ENCODE assay signal across 13 cellular contexts in genomic region chr16:88504489-88505404, GRCh38. TPM values are rescaled to one million over a fixed set of nuclear protein-coding genes. Genes with fewer than 3 reads are reported as not detected.
DNase-seq lines count a peak whose midpoint lies in the region; ATAC-seq and TF ChIP-seq lines count a peak whose summit lies in the region.
"Had no signal": no experiment of that assay in that cellular context is flagged by ENCODE, and none has a peak within 500 bp of the region (broad histone marks: within the 10 kb centered on the region; RNA-seq: fewer than 3 reads in every experiment).

No MANE protein-coding gene starts in this region.

- no peaks in the 10 kb centered on the region for H3K27me3 ChIP-seq in BLaER1
- no peaks in the 10 kb centered on the region for H3K27me3 ChIP-seq in IMR-90 (ENCODE audit: control insufficient read depth, insufficient read depth, low read length)
- H3K27me3 ChIP-seq in OCI-LY3 (ENCODE audit: low read depth, low read length) = no peaks in the 10 kb centered on the region
- no peaks in the 10 kb centered on the region for H3K27me3 ChIP-seq in CD8-positive, alpha-beta memory T cell (ENCODE audit: insufficient read depth, low read length, poor library complexity, severe bottlenecking)

- in situ Hi-C loops in IMR-90 (cut with MboI; ENCODE audit: low sequenced_read_pairs) = no loop called here

- H3K36me3 ChIP-seq in BLaER1 = peaks cover 29% of the 10 kb centered on the region; the same call in 1 of the 2 replicates
- peaks cover 4% of the 10 kb centered on the region for H3K36me3 ChIP-seq in IMR-90 (ENCODE audit: control insufficient read depth, insufficient read depth, low read length)
- H3K36me3 ChIP-seq in OCI-LY3 (replicated peaks; ENCODE audit: low read depth, low read length) = no peaks in the 10 kb centered on the region
- H3K36me3 ChIP-seq in CD8-positive, alpha-beta memory T cell (ENCODE audit: insufficient read depth, low read length) = no peaks in the 10 kb centered on the region

- H3K4me3 ChIP-seq in BLaER1 = no peak overlapping the region
- no peak overlapping the region for H3K4me3 ChIP-seq in IMR-90 (ENCODE audit: insufficient read depth, low read depth, low read length)
- no peak overlapping the region for H3K4me3 ChIP-seq in OCI-LY3 (ENCODE audit: low read length)
- H3K4me3 ChIP-seq in CD8-positive, alpha-beta memory T cell (ENCODE audit: low read length) = no peak overlapping the region

- no peaks in the 10 kb centered on the region for H3K79me1 ChIP-seq in IMR-90 (ENCODE audit: low read depth in 1 of 2, low read length in 2 of 2)

- TF ChIP-seq CTCF in IMR-90 (conservative IDR thresholded peaks at IDR 0.05; ENCODE audit: low read depth, low read length) (no peak), OCI-LY3 (IDR thresholded peaks at IDR 0.05; ENCODE audit: low read depth, low read length) (no peak)

- H3K4ac ChIP-seq in IMR-90 (ENCODE audit: low read depth, low read length) = no peak overlapping the region

- DNase-seq in IMR-90 (no peak), left kidney (ENCODE audit: low read depth, low spot score) (peak; percentile 34), RKO (ENCODE audit: low spot score) (no peak), SW480 (ENCODE audit: low spot score) (no peak)
- DNase-seq in CD8-positive, alpha-beta memory T cell = no peak
- DNase-seq: AML-193 had no signal

- H3K36me3 Mint-ChIP-seq in CD8-positive, alpha-beta memory T cell = peaks cover 0 to 1% (median 0%) of the 10 kb centered on the region in 3 donors

- peak overlapping the region; percentile 75 for H3K4me2 ChIP-seq in BLaER1
- H3K4me2 ChIP-seq in IMR-90 (ENCODE audit: low read depth, low read length) = no peak overlapping the region
- peak overlapping the region; percentile 5; the same call in 1 of the 2 replicates for H3K4me2 ChIP-seq in OCI-LY3 (ENCODE audit: low read length)

- TF ChIP-seq POLR2A in IMR-90 (IDR thresholded peaks at IDR 0.05; ENCODE audit: low read depth, low read length) = no peak

- H3K23ac ChIP-seq in IMR-90 (ENCODE audit: low read depth, low read length) = no peak overlapping the region

- H4K5ac ChIP-seq in IMR-90 (ENCODE audit: low read depth, low read length) = no peak overlapping the region

- no peak overlapping the region for H2BK20ac ChIP-seq in IMR-90 (ENCODE audit: low read depth, low read length)

- H3K56ac ChIP-seq in IMR-90 (ENCODE audit: extremely low read depth, insufficient read depth, low read length) = no peak overlapping the region

- CTCF ChIA-PET in IMR-90 (lab: Yijun Ruan, JAX) = no interaction called here
- CTCF ChIA-PET in CD8-positive, alpha-beta memory T cell (lab: Charles Lee) = interaction anchor here (1.2 to 1.4 kb wide), 2 partner anchors 46 to 50 kb away, joined by 3 to 4 read pairs; no protein-coding TSS in a partner anchor

- POLR2A ChIA-PET in IMR-90 (lab: Charles Lee; ENCODE audit: unreplicated experiment) = no interaction called here
- POLR2A ChIA-PET in CD8-positive, alpha-beta memory T cell (lab: Charles Lee) = no interaction called here

- H3K79me2 ChIP-seq in OCI-LY3 (ENCODE audit: low read length) = no peaks in the 10 kb centered on the region

- H3K9me3 ChIP-seq in BLaER1 (no peaks in the 10 kb centered on the region), IMR-90 (ENCODE audit: control insufficient read depth, insufficient read depth, low read length) (no peaks in the 10 kb centered on the region), OCI-LY3 (ENCODE audit: insufficient read depth, low read length) (no peaks in the 10 kb centered on the region)
- no peaks in the 10 kb centered on the region for H3K9me3 ChIP-seq in CD8-positive, alpha-beta memory T cell (ENCODE audit: low read length)

- peaks cover 0 to 4% (median 0%) of the 10 kb centered on the region in 5 donors for H3K9me3 Mint-ChIP-seq in CD8-positive, alpha-beta memory T cell
- H3K9me3 Mint-ChIP-seq: H9; neural crest cell; stimulated activated naive CD8-positive, alpha-beta T cell treated with anti-CD3 and anti-CD28 coated beads, Interleukin-15, amount 100 ng/mL, for 72 hours had no signal

- ATAC-seq in IMR-90 (ENCODE audit: low read depth) = no peak
- no peak for ATAC-seq in GM18519 (IDR thresholded peaks at IDR 0.05; ENCODE audit: low FRiP score, unreplicated experiment)
- ATAC-seq: Right ventricle myocardium inferior had no signal

- no peak overlapping the region for H2AK9ac ChIP-seq in IMR-90 (replicated peaks; ENCODE audit: low read depth, low read length, poor library complexity)

- H3K4me3 Mint-ChIP-seq in CD8-positive, alpha-beta memory T cell = peak overlapping the region in 1 of 7 donors; percentile 41
- H3K4me3 Mint-ChIP-seq: H9; neural crest cell; stimulated activated naive CD8-positive, alpha-beta T cell treated with anti-CD3 and anti-CD28 coated beads, Interleukin-15, amount 100 ng/mL, for 72 hours had no signal

- H2AFZ ChIP-seq in IMR-90 (replicated peaks; ENCODE audit: low read length, poor library complexity) = peak overlapping the region; percentile 37
- no peak overlapping the region for H2AFZ ChIP-seq in OCI-LY3 (ENCODE audit: low read depth, low read length)

- no peak overlapping the region for H2BK15ac ChIP-seq in IMR-90 (ENCODE audit: low read depth, low read length)

- peaks cover 0 to 8% (median 4%) of the 10 kb centered on the region in 3 donors for H3K4me1 Mint-ChIP-seq in CD8-positive, alpha-beta memory T cell

- no peak overlapping the region for H4K8ac ChIP-seq in IMR-90 (ENCODE audit: low read depth in 2 of 2, low read length in 2 of 2)

- H3K27ac ChIP-seq in BLaER1 = peak overlapping the region; percentile 75
- H3K27ac ChIP-seq in IMR-90 (ENCODE audit: insufficient read depth, low read length) = no peak overlapping the region
- H3K27ac ChIP-seq in OCI-LY3 (ENCODE audit: low read length) = no peak overlapping the region
- H3K27ac ChIP-seq in CD8-positive, alpha-beta memory T cell (ENCODE audit: low read depth, low read length) = no peak overlapping the region

- no peak overlapping the region for H3K14ac ChIP-seq in IMR-90 (replicated peaks; ENCODE audit: low read depth, low read length)

- no peak for TF ChIP-seq RAD21 in IMR-90 (IDR thresholded peaks at IDR 0.05; ENCODE audit: low read length)

- BruUV-seq in IMR-90 (replicated peaks; lab: Mats Ljungman, UMichigan) = no TSS peak

- H3K27me3 Mint-ChIP-seq in CD8-positive, alpha-beta memory T cell = peaks cover 0 to 2% of the 10 kb centered on the region in 2 donors
- H3K27me3 Mint-ChIP-seq: stimulated activated naive CD8-positive, alpha-beta T cell treated with anti-CD3 and anti-CD28 coated beads, Interleukin-15, amount 100 ng/mL, for 72 hours had no signal

- intact Hi-C loops in IMR-90 (cut with micrococcal nuclease) = no loop called here

- no peak overlapping the region for H4K91ac ChIP-seq in IMR-90 (ENCODE audit: insufficient read depth, low read depth, low read length)

- no peak overlapping the region for H2BK5ac ChIP-seq in IMR-90 (ENCODE audit: low read depth, low read length, poor library complexity, severe bottlenecking)

- H4K20me1 ChIP-seq in BLaER1 (peaks cover 70% of the 10 kb centered on the region), IMR-90 (ENCODE audit: insufficient read depth, low read length) (peaks cover 7% of the 10 kb centered on the region), OCI-LY3 (ENCODE audit: insufficient read depth, low read length) (no peaks in the 10 kb centered on the region)

- H3K9ac ChIP-seq in BLaER1 (peak overlapping the region; percentile 55), IMR-90 (ENCODE audit: low read depth, low read length) (no peak overlapping the region), OCI-LY3 (ENCODE audit: low read length) (no peak overlapping the region)

- H3K4me1 ChIP-seq in BLaER1 = peaks cover 79% of the 10 kb centered on the region
- H3K4me1 ChIP-seq in IMR-90 (ENCODE audit: control insufficient read depth, insufficient read depth, low read length) = no peaks in the 10 kb centered on the region
- peaks cover 11% of the 10 kb centered on the region for H3K4me1 ChIP-seq in OCI-LY3 (ENCODE audit: low read length)
- peaks cover 11% of the 10 kb centered on the region for H3K4me1 ChIP-seq in CD8-positive, alpha-beta memory T cell (ENCODE audit: insufficient read depth, low read length)

- dilution Hi-C loops in IMR-90 (cut with HindIII; ENCODE audit: low sequenced_read_pairs, unreplicated experiment) = no loop called here

- WGBS in IMR-90 (ENCODE audit: extremely low coverage in 2 of 2, insufficient read length in 1 of 2), 2 experiments = 86% methylated on average over 17 of the region's 28 CpGs; no CpG with 5 or more reads in 1 of the 2 experiments

- peak overlapping the region in 4 of 8 donors; percentile 14 to 81 (median 58) for H3K27ac Mint-ChIP-seq in CD8-positive, alpha-beta memory T cell
- H3K27ac Mint-ChIP-seq: H9 had no signal

- H2AK5ac ChIP-seq in IMR-90 (ENCODE audit: low read depth, low read length) = no peak overlapping the region

- no peak overlapping the region for H2BK120ac ChIP-seq in IMR-90 (ENCODE audit: low read depth, low read length)

- H3K9me1 ChIP-seq in IMR-90 (ENCODE audit: insufficient read depth, low read length) = no peaks in the 10 kb centered on the region

- H3K18ac ChIP-seq in IMR-90 (ENCODE audit: low read depth, low read length) = no peak overlapping the region

TF ChIP-seq in IMR-90, 13 proteins besides CTCF, POLR2A, EP300 and RAD21 (continues in another document):
- TF ChIP-seq RFX5 (IDR thresholded peaks at IDR 0.05; ENCODE audit: low read depth, low read length) = no peak
- no peak for TF ChIP-seq NFE2L2 (IDR thresholded peaks at IDR 0.05; ENCODE audit: low read depth, low read length)
- no peak for TF ChIP-seq RCOR1 (IDR thresholded peaks at IDR 0.05; ENCODE audit: insufficient replicate concordance, low read length)
- no peak for TF ChIP-seq CHD1 (IDR thresholded peaks at IDR 0.05; ENCODE audit: low read depth, low read length)
- no peak for TF ChIP-seq SMC3 (IDR thresholded peaks at IDR 0.05; ENCODE audit: low read depth, low read length)
- TF ChIP-seq MAFK (IDR thresholded peaks at IDR 0.05; ENCODE audit: low read depth, low read length) = no peak
- no peak for TF ChIP-seq CEBPB (IDR thresholded peaks at IDR 0.05; ENCODE audit: low read depth, low read length)
- TF ChIP-seq ELK1 (IDR thresholded peaks at IDR 0.05; ENCODE audit: borderline replicate concordance, low read depth, low read length) = no peak

RNA-seq across cellular contexts. Expression of gene ZFPM1, which starts 51.7 kb away (rescaled TPM):
- total RNA-seq in IMR-90 (2012; rRNA removed) = 0.28 and 0.36 TPM in 2 replicates
- polyA plus RNA-seq in IMR-90 (2012; rRNA removed) = 1.1 and 1.8 TPM in 2 replicates
- 1.2 and 2.4 TPM in 2 replicates for polyA plus RNA-seq in IMR-90 (2012; cell fraction: cytosol; rRNA removed)
- polyA plus RNA-seq in IMR-90 (2012; cell fraction: nucleus; rRNA removed; ENCODE audit: low replicate concordance) = 4.0 and 9.2 TPM in 2 replicates
- 10 to 100 TPM; 15.5 to 16.7 TPM for total RNA-seq in CD8-positive, alpha-beta memory T cell
- polyA plus RNA-seq in CD8-positive, alpha-beta memory T cell = 0.71 TPM

Comparison
In these comparisons a context has a peak if more than half of its experiments do, and no peak if none do; other contexts are left out.
1. RNA of gene ZFPM1, which starts 51.7 kb away (total RNA-seq): 15.5 to 16.7 TPM in CD8-positive, alpha-beta memory T cell; 0.28 to 0.36 TPM in IMR-90; every median in the first group is over 10 times any median in the second.